ENCODE assay signal across 8 cellular contexts in genomic region chr2:233565685-233566140, GRCh38. TPM values are rescaled to one million over a fixed set of nuclear protein-coding genes. Genes with fewer than 3 reads are reported as not detected.
DNase-seq lines count a peak whose midpoint lies in the region; ATAC-seq and TF ChIP-seq lines count a peak whose summit lies in the region.

No MANE protein-coding gene starts in this region.

- H3K9me3 ChIP-seq in heart left ventricle (peaks cover 0 to 3% (median 0%) of the 10 kb centered on the region in 12 donors), endodermal cell (ENCODE audit: control insufficient read depth, low read length) (no peaks in the 10 kb centered on the region), trophoblast cell (ENCODE audit: insufficient read depth, low read depth, low read length) (no peaks in the 10 kb centered on the region)

- H2BK12ac ChIP-seq in trophoblast cell (ENCODE audit: low read length) = no peak overlapping the region

- peaks cover 5% of the 10 kb centered on the region for H3K79me1 ChIP-seq in trophoblast cell (ENCODE audit: low read length)

- H4K91ac ChIP-seq in trophoblast cell (ENCODE audit: low read depth, low read length) = no peak overlapping the region

- peak overlapping the region; percentile 90 for H3K4me2 ChIP-seq in trophoblast cell (ENCODE audit: low read length)

- no peak overlapping the region for H3K14ac ChIP-seq in trophoblast cell (ENCODE audit: low read length)

- no peaks in the 10 kb centered on the region for H3K36me3 Mint-ChIP-seq in endodermal cell (ENCODE audit: low read depth)

- H2AK5ac ChIP-seq in trophoblast cell (ENCODE audit: low read length) = no peak overlapping the region

- no peak for TF ChIP-seq CTCF in heart left ventricle (IDR thresholded peaks at IDR 0.05)
- no peak for TF ChIP-seq CTCF in endodermal cell (conservative IDR thresholded peaks at IDR 0.05)

- peak overlapping the region; percentile 99 for H3K27ac Mint-ChIP-seq in endodermal cell

- TF ChIP-seq POLR2A in heart left ventricle (IDR thresholded peaks at IDR 0.05) = no peak

- H3K9me3 Mint-ChIP-seq in endodermal cell = no peaks in the 10 kb centered on the region

- WGBS in heart left ventricle, 4 donors = 1 to 7% (median 3%) methylated on average over 6 of the region's 6 CpGs
- WGBS in endodermal cell (ENCODE audit: insufficient coverage in 1 of 2, insufficient read length in 1 of 2), 2 experiments = 26 to 50% methylated on average over 2 to 6 of the region's 6 CpGs
- no CpG with 5 or more reads among the region's 6 CpGs for WGBS in trophoblast cell (ENCODE audit: extremely low coverage, insufficient coverage, insufficient read length)

- H3K27me3 ChIP-seq in heart left ventricle = no peaks in the 10 kb centered on the region
- H3K27me3 ChIP-seq in endodermal cell (ENCODE audit: control insufficient read depth, insufficient read depth, low read length, poor library complexity, severe bottlenecking) = no peaks in the 10 kb centered on the region
- H3K27me3 ChIP-seq in trophoblast cell (ENCODE audit: insufficient read depth, low read length) = no peaks in the 10 kb centered on the region

- ATAC-seq in heart left ventricle (no peak), left cardiac atrium (no peak)

- H3K4me1 ChIP-seq in heart left ventricle = peaks cover 0 to 26% (median 15%) of the 10 kb centered on the region in 12 donors
- H3K4me1 ChIP-seq in endodermal cell (ENCODE audit: control insufficient read depth, insufficient read depth, low read length) = peaks cover 4% of the 10 kb centered on the region
- no peaks in the 10 kb centered on the region for H3K4me1 ChIP-seq in trophoblast cell (ENCODE audit: control insufficient read depth in 1 of 2, insufficient read depth in 2 of 2, low read length in 2 of 2)

- H3K4me3 ChIP-seq in heart left ventricle = peak overlapping the region; percentile 70 to 100 (median 86)
- peak overlapping the region; percentile 95 for H3K4me3 ChIP-seq in endodermal cell (ENCODE audit: low read length)
- no peak overlapping the region for H3K4me3 ChIP-seq in trophoblast cell (ENCODE audit: low read depth, low read length)

- intact Hi-C loops in heart left ventricle (cut with DNase I) = loop anchor here in 1 of 10 donors (10.0 kb wide), 1 partner anchor 289 kb away; the partner anchor contains the start of gene HJURP
- intact Hi-C loops in left cardiac atrium (cut with DNase I) = no loop called here

- peaks cover 0 to 7% (median 4%) of the 10 kb centered on the region in 9 donors for H3K36me3 ChIP-seq in heart left ventricle
- H3K36me3 ChIP-seq in endodermal cell (ENCODE audit: control insufficient read depth, insufficient read depth, low read length) = no peaks in the 10 kb centered on the region
- no peaks in the 10 kb centered on the region for H3K36me3 ChIP-seq in trophoblast cell (ENCODE audit: control insufficient read depth in 1 of 2, insufficient read depth in 2 of 2, low read length in 2 of 2)

- H2BK120ac ChIP-seq in trophoblast cell (ENCODE audit: insufficient read depth, low read length, poor library complexity) = no peak overlapping the region

- no peak overlapping the region for H3K4ac ChIP-seq in trophoblast cell (ENCODE audit: low read depth, low read length)

- DNase-seq in heart left ventricle = no peak
- no peak for DNase-seq in left cardiac atrium
- peak; percentile 14 for DNase-seq in NCI-H524 treated with DMSO at 0.1 percent for 48 hours (lab: John Stamatoyannopoulos, UW)
- DNase-seq in endodermal cell = no peak
- DNase-seq in trophoblast cell = no peak
- DNase-seq in DMS53 treated with DMSO at 0.1 percent for 48 hours (lab: John Stamatoyannopoulos, UW; ENCODE audit: unreplicated experiment) = no peak
- no peak for DNase-seq in NCI-H187 (lab: John Stamatoyannopoulos, UW)
- DNase-seq in stimulated activated CD4-positive, alpha-beta T cell treated with anti-CD3 and anti-CD28 coated beads, Interleukin-2, amount 100 ng/mL, for 24 hours = no peak

- H2AFZ ChIP-seq in trophoblast cell (ENCODE audit: insufficient read depth, low read length, poor library complexity) = no peak overlapping the region

- H3K27me3 Mint-ChIP-seq in endodermal cell (ENCODE audit: insufficient read depth) = no peaks in the 10 kb centered on the region

- peak overlapping the region; percentile 89 for H3K4me3 Mint-ChIP-seq in endodermal cell

- no peak overlapping the region for H2BK5ac ChIP-seq in trophoblast cell (ENCODE audit: low read depth, low read length, poor library complexity)

- H4K12ac ChIP-seq in trophoblast cell (ENCODE audit: low read depth, low read length) = no peak overlapping the region

- peak overlapping the region; percentile 97 for H3K9ac ChIP-seq in endodermal cell (ENCODE audit: extremely low read depth, low read length, poor library complexity, severe bottlenecking)
- H3K9ac ChIP-seq in trophoblast cell (ENCODE audit: low read length) = no peak overlapping the region

- no peak overlapping the region for H3K23ac ChIP-seq in trophoblast cell (ENCODE audit: low read length)

- H3K27ac ChIP-seq in heart left ventricle (peak overlapping the region; percentile 72 to 99 (median 92)), endodermal cell (ENCODE audit: low read depth, low read length) (no peak overlapping the region), trophoblast cell (ENCODE audit: low read depth, low read length) (peak overlapping the region; percentile 17)

- H3K79me2 ChIP-seq in trophoblast cell (ENCODE audit: control insufficient read depth, insufficient read depth, low read length, poor library complexity) = peaks cover 3% of the 10 kb centered on the region

- peaks cover 2% of the 10 kb centered on the region for H3K4me1 Mint-ChIP-seq in endodermal cell

- H3K18ac ChIP-seq in trophoblast cell (ENCODE audit: low read length) = no peak overlapping the region

- H4K8ac ChIP-seq in trophoblast cell (ENCODE audit: low read depth, low read length) = no peak overlapping the region

RNA-seq across cellular contexts. Expression of gene USP40, which starts 0.9 kb away (rescaled TPM):
- 10 to 100 TPM; 13.7 to 21.8 (median 20.2) TPM for total RNA-seq in heart left ventricle
- 10 to 100 TPM; 11.1 to 17.3 TPM for polyA plus RNA-seq in heart left ventricle
- total RNA-seq in left cardiac atrium = 10 to 100 TPM; 14.5 to 17.1 TPM
- total RNA-seq in endodermal cell = 10 to 100 TPM; 12.9 to 22.4 TPM
- polyA plus RNA-seq in endodermal cell (2013, experiment 1 of 2) = 19.0 TPM
- 18.0 TPM for polyA plus RNA-seq in endodermal cell (2013, experiment 2 of 2)
- 15.9 and 17.0 TPM in 2 replicates for polyA plus RNA-seq in trophoblast cell (2013)

RNA-seq across cellular contexts. Expression of gene UGT1A8, which starts 51.7 kb away (rescaled TPM):
- not detected for total RNA-seq in heart left ventricle
- not detected for polyA plus RNA-seq in heart left ventricle
- not detected for total RNA-seq in left cardiac atrium
- total RNA-seq in endodermal cell = not detected
- polyA plus RNA-seq in endodermal cell (2013, experiment 1 of 2) = not detected
- polyA plus RNA-seq in endodermal cell (2013, experiment 2 of 2) = not detected
- polyA plus RNA-seq in trophoblast cell (2013) = 0.01 TPM in 1 of 2 replicates, not detected in the other
